ENCODE assay signal across 8 cellular contexts in genomic region chr1:153626929-153627796, GRCh38. TPM values are rescaled to one million over a fixed set of nuclear protein-coding genes. Genes with fewer than 3 reads are reported as not detected.
DNase-seq lines count a peak whose midpoint lies in the region; ATAC-seq and TF ChIP-seq lines count a peak whose summit lies in the region.

Gene S100A13, minus strand, starts transcription at chr1:153627505. Its CDS starts 1,033 bp downstream, at chr1:153626472.

- peak within 1 kb of the TSS; percentile 87 to 94 for H4K8ac ChIP-seq in IMR-90 (ENCODE audit: low read depth in 2 of 2, low read length in 2 of 2)

- CTCF ChIA-PET in IMR-90 (lab: Yijun Ruan, JAX), result interaction anchor here (0.7 to 2.3 kb wide), 14 partner anchors 11 to 120 kb away, joined by 3 to 18 read pairs (median 4); partner anchors contain the start of genes S100A14 and S100A16

- peak within 1 kb of the TSS; percentile 73 for H3K18ac ChIP-seq in IMR-90 (ENCODE audit: low read depth, low read length)

- H2BK20ac ChIP-seq in IMR-90 (ENCODE audit: low read depth, low read length), result peak within 1 kb of the TSS; percentile 81

- H3K36me3 ChIP-seq in IMR-90 (ENCODE audit: control insufficient read depth, insufficient read depth, low read length), result peaks cover 11% of the 10 kb centered on the region
- no peaks in the 10 kb centered on the region for H3K36me3 ChIP-seq in duodenal mucosa (ENCODE audit: control insufficient read depth in 1 of 2, insufficient read depth in 2 of 2, low read length in 2 of 2)
- H3K36me3 ChIP-seq in left lung, result no peaks in the 10 kb centered on the region
- no peaks in the 10 kb centered on the region for H3K36me3 ChIP-seq in stomach smooth muscle (ENCODE audit: control insufficient read depth in 2 of 2, insufficient read depth in 2 of 2, low read length in 2 of 2)

- POLR2A ChIA-PET in IMR-90 (lab: Charles Lee; ENCODE audit: unreplicated experiment), result interaction anchor here (0.6 to 2.3 kb wide), 17 partner anchors 8 to 95 kb away, joined by 3 to 10 read pairs (median 5); partner anchors contain the start of genes S100A16 and S100A6

- H3K27ac ChIP-seq in IMR-90 (ENCODE audit: insufficient read depth, low read length), result peak within 1 kb of the TSS; percentile 96
- H3K27ac ChIP-seq in duodenal mucosa (ENCODE audit: low read depth, low read length), result peak within 1 kb of the TSS; percentile 76
- peak within 1 kb of the TSS; percentile 85 for H3K27ac ChIP-seq in left lung
- peak within 1 kb of the TSS; percentile 83 for H3K27ac ChIP-seq in stomach smooth muscle (ENCODE audit: low read length)

- peak within 1 kb of the TSS; percentile 97 for H4K91ac ChIP-seq in IMR-90 (ENCODE audit: insufficient read depth, low read depth, low read length)

- peak within 1 kb of the TSS; percentile 84 for H2AFZ ChIP-seq in IMR-90 (replicated peaks; ENCODE audit: low read length, poor library complexity)

- ATAC-seq in IMR-90 (ENCODE audit: low read depth) (peak; percentile 87), left lung (peak; percentile 85)

- peaks cover 24 to 40% of the 10 kb centered on the region in 2 experiments for H3K79me1 ChIP-seq in IMR-90 (ENCODE audit: low read depth in 1 of 2, low read length in 2 of 2)

- peak within 1 kb of the TSS; percentile 92 for H2BK5ac ChIP-seq in IMR-90 (ENCODE audit: low read depth, low read length, poor library complexity, severe bottlenecking)

- H3K14ac ChIP-seq in IMR-90 (replicated peaks; ENCODE audit: low read depth, low read length), result peak within 1 kb of the TSS; percentile 99

- H2AK9ac ChIP-seq in IMR-90 (replicated peaks; ENCODE audit: low read depth, low read length, poor library complexity), result peak within 1 kb of the TSS; percentile 97

- dilution Hi-C loops in IMR-90 (cut with HindIII; ENCODE audit: low sequenced_read_pairs, unreplicated experiment), result no loop called here

- peak within 1 kb of the TSS; percentile 96 for H3K4ac ChIP-seq in IMR-90 (ENCODE audit: low read depth, low read length)

- H2BK15ac ChIP-seq in IMR-90 (ENCODE audit: low read depth, low read length), result peak within 1 kb of the TSS; percentile 84; the same call in 2 of the 3 replicates

- H2BK120ac ChIP-seq in IMR-90 (ENCODE audit: low read depth, low read length), result peak within 1 kb of the TSS; percentile 85

- 0% methylated on average over 1 of the region's 29 CpGs; no CpG with 5 or more reads in 1 of the 2 experiments for WGBS in IMR-90 (ENCODE audit: extremely low coverage in 2 of 2, insufficient read length in 1 of 2), 2 experiments

- peak; percentile 95 for DNase-seq in DMS 273 (lab: John Stamatoyannopoulos, UW; ENCODE audit: unreplicated experiment)
- peak; percentile 96 for DNase-seq in IMR-90
- peak; percentile 96 for DNase-seq in RPMI7951 (ENCODE audit: low read depth)
- DNase-seq in left lung, result peak in 1 of 2 donors; percentile 82
- DNase-seq in activated T-cell treated with anti-CD3 and anti-CD28 coated beads, Interleukin-2, amount 50 U/mL, for 1 hour, result no peak
- DNase-seq in activated CD4-positive, alpha-beta T cell treated with anti-CD3 and anti-CD28 coated beads for 1 hour, result no peak

- peak within 1 kb of the TSS; percentile 54 for H3K4me3 ChIP-seq in IMR-90 (ENCODE audit: insufficient read depth, low read depth, low read length)
- peak within 1 kb of the TSS; percentile 63 to 76 for H3K4me3 ChIP-seq in duodenal mucosa (ENCODE audit: low read depth in 1 of 2, low read length in 2 of 2)
- peak within 1 kb of the TSS; percentile 39 to 43 for H3K4me3 ChIP-seq in left lung
- H3K4me3 ChIP-seq in stomach smooth muscle (ENCODE audit: low read length in 2 of 2), result peak within 1 kb of the TSS; percentile 50 to 84

- no peaks in the 10 kb centered on the region for H4K20me1 ChIP-seq in IMR-90 (ENCODE audit: insufficient read depth, low read length)

- H3K9me3 ChIP-seq in IMR-90 (ENCODE audit: control insufficient read depth, insufficient read depth, low read length) (no peaks in the 10 kb centered on the region), duodenal mucosa (ENCODE audit: control insufficient read depth in 1 of 2, low read length in 2 of 2) (no peaks in the 10 kb centered on the region), left lung (no peaks in the 10 kb centered on the region), stomach smooth muscle (ENCODE audit: control insufficient read depth in 2 of 2, low read length in 2 of 2) (no peaks in the 10 kb centered on the region)

- H3K9me1 ChIP-seq in IMR-90 (ENCODE audit: insufficient read depth, low read length), result peaks cover 29% of the 10 kb centered on the region

- H4K5ac ChIP-seq in IMR-90 (ENCODE audit: low read depth, low read length), result peak within 1 kb of the TSS; percentile 87

- H3K23ac ChIP-seq in IMR-90 (ENCODE audit: low read depth, low read length), result peak within 1 kb of the TSS; percentile 84

- intact Hi-C loops in IMR-90 (cut with micrococcal nuclease), result loop anchor here (1.0 to 5.0 kb wide), 3 partner anchors 54 to 116 kb away; no protein-coding TSS in a partner anchor
- intact Hi-C loops in left lung (cut with DNase I), result no loop called here

- H3K27me3 ChIP-seq in IMR-90 (ENCODE audit: control insufficient read depth, insufficient read depth, low read length) (no peaks in the 10 kb centered on the region), duodenal mucosa (ENCODE audit: control insufficient read depth in 1 of 2, insufficient read depth in 2 of 2, low read length in 2 of 2) (no peaks in the 10 kb centered on the region), left lung (peaks cover 0 to 4% of the 10 kb centered on the region in 2 donors), stomach smooth muscle (ENCODE audit: control insufficient read depth in 1 of 2, insufficient read depth in 2 of 2, low read length in 2 of 2) (no peaks in the 10 kb centered on the region)

- in situ Hi-C loops in IMR-90 (cut with MboI; ENCODE audit: low sequenced_read_pairs), result no loop called here

- peak within 1 kb of the TSS; percentile 99 for H2AK5ac ChIP-seq in IMR-90 (ENCODE audit: low read depth, low read length)

- peak within 1 kb of the TSS; percentile 83 for H3K4me2 ChIP-seq in IMR-90 (ENCODE audit: low read depth, low read length)

- BruUV-seq in IMR-90 (replicated peaks; lab: Mats Ljungman, UMichigan), result no TSS peak

- TF ChIP-seq RAD21 in IMR-90 (IDR thresholded peaks at IDR 0.05; ENCODE audit: low read length), result peak; percentile 42

- peak; percentile 99 for TF ChIP-seq POLR2A in IMR-90 (IDR thresholded peaks at IDR 0.05; ENCODE audit: low read depth, low read length)

- peaks cover 14% of the 10 kb centered on the region for H3K4me1 ChIP-seq in IMR-90 (ENCODE audit: control insufficient read depth, insufficient read depth, low read length)
- peaks cover 23 to 26% of the 10 kb centered on the region in 2 donors for H3K4me1 ChIP-seq in duodenal mucosa (ENCODE audit: control insufficient read depth in 1 of 2, insufficient read depth in 2 of 2, low read length in 2 of 2)
- H3K4me1 ChIP-seq in left lung, result peaks cover 0 to 55% of the 10 kb centered on the region in 2 donors
- peaks cover 48% of the 10 kb centered on the region for H3K4me1 ChIP-seq in stomach smooth muscle (ENCODE audit: control insufficient read depth, insufficient read depth, low read length)

- H3K56ac ChIP-seq in IMR-90 (ENCODE audit: extremely low read depth, insufficient read depth, low read length), result peak within 1 kb of the TSS; percentile 94

- H3K9ac ChIP-seq in IMR-90 (ENCODE audit: low read depth, low read length), result peak within 1 kb of the TSS; percentile 85
- peak within 1 kb of the TSS; percentile 76 to 83 for H3K9ac ChIP-seq in duodenal mucosa (ENCODE audit: low read depth in 1 of 2, low read length in 2 of 2)
- H3K9ac ChIP-seq in stomach smooth muscle (ENCODE audit: low read length in 2 of 2), result peak within 1 kb of the TSS; percentile 71 to 88

- TF ChIP-seq CTCF in IMR-90 (conservative IDR thresholded peaks at IDR 0.05; ENCODE audit: low read depth, low read length), result peak; percentile 60
- TF ChIP-seq CTCF in left lung (IDR thresholded peaks at IDR 0.05), result peak in 1 of 2 donors; percentile 46

TF ChIP-seq in IMR-90, 13 proteins besides CTCF, POLR2A, EP300 and RAD21:
- no peak for TF ChIP-seq CHD1 (IDR thresholded peaks at IDR 0.05; ENCODE audit: low read depth, low read length)
- TF ChIP-seq NFE2L2 (IDR thresholded peaks at IDR 0.05; ENCODE audit: low read depth, low read length), result no peak
- peak; percentile 42; the same call in 1 of the 2 replicates for TF ChIP-seq BHLHE40 (IDR thresholded peaks at IDR 0.05; ENCODE audit: low read depth, low read length)
- TF ChIP-seq SMC3 (IDR thresholded peaks at IDR 0.05; ENCODE audit: low read depth, low read length), result peak; percentile 24
- no peak; the same call in 1 of the 2 replicates for TF ChIP-seq MXI1 (IDR thresholded peaks at IDR 0.05; ENCODE audit: borderline replicate concordance, low read depth, low read length)

RNA-seq across cellular contexts. Expression of gene S100A13, which starts in this region (rescaled TPM):
- total RNA-seq in IMR-90 (2012; rRNA removed) (122 and 225 TPM in 2 replicates), left lung (10 to 100 TPM; 75.1 to 80.0 TPM)
- polyA plus RNA-seq in IMR-90 (2012; rRNA removed), result 468 and 529 TPM in 2 replicates
- polyA plus RNA-seq in IMR-90 (2012; cell fraction: cytosol; rRNA removed), result 242 and 504 TPM in 2 replicates
- polyA plus RNA-seq in IMR-90 (2012; cell fraction: nucleus; rRNA removed; ENCODE audit: low replicate concordance), result 112 and 221 TPM in 2 replicates
- 571 and 674 TPM in 2 replicates for total RNA-seq in RPMI7951 (2014; rRNA removed; shearing (Covaris generic))

Comparison
In these comparisons a context has a peak if more than half of its experiments do, and no peak if none do; other contexts are left out.
1. DNase-seq: peak in DMS 273 (single experiment), IMR-90 (single experiment) and RPMI7951 (single experiment); none in activated T-cell treated with anti-CD3 and anti-CD28 coated beads, Interleukin-2, amount 50 U/mL, for 1 hour (single experiment) and activated CD4-positive, alpha-beta T cell treated with anti-CD3 and anti-CD28 coated beads for 1 hour (single experiment).
2. Peak in every context shown above with its lines, with median percentiles within 50 percentile points of each other: H3K27ac ChIP-seq, H3K4me3 ChIP-seq and H3K9ac ChIP-seq.